In genomic region chr11:125364085-125364822, GRCh38 we compare ENCODE assay signal across 1 cellular context.
TF ChIP-seq lines count a peak whose summit lies in the region.

No MANE protein-coding gene starts in this region.

TF ChIP-seq in HCT116, 20 proteins besides CTCF, POLR2A, EP300 and RAD21 (continued from another document):
- TF ChIP-seq REST (IDR thresholded peaks at IDR 0.05; ENCODE audit: low read depth): no peak
